Comparison of ENCODE assay signal across 7 cellular contexts in the genomic region with DNA sequence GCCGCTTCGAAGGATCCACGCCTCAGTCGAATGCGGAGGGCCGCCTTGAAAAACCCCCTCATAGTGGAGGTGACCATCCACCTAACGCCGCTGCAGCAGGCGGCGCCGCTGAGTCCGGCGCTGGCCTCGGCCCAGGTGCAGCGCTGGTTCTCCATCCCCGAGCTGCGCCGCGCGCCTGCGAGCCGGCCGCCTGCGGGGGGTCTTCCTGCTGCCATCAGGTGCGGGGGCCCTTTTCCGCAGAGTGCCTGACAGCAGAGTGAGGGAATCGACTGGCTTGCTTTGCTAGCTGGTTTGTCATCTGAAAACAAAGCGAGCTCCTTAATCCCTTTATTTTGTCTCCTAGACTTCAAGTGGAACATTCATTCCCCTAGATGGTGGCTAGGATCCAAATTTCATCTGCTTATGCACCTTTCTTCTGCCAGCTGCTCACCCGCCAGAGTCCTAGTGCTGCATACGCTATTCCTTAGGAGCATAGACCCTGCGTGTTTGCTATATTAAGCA. TPM values are rescaled to one million over a fixed set of nuclear protein-coding genes. Genes with fewer than 3 reads are reported as not detected.
DNase-seq lines count a peak whose midpoint lies in the region; ATAC-seq and TF ChIP-seq lines count a peak whose summit lies in the region.

No MANE protein-coding gene starts in this region.

- WGBS in mesenchymal stem cell, result 14% methylated on average over 31 of the region's 31 CpGs
- WGBS in transverse colon (ENCODE audit: low coverage in 1 of 2), 2 donors, result 27 to 67% methylated on average over 4 to 16 of the region's 31 CpGs

- in situ Hi-C loops in transverse colon (cut with MboI; ENCODE audit: low pct_ligation_motif_present in 1 of 4, low pct_unique_long_range_greater_than_20kb in 1 of 4, low sequenced_read_pairs in 3 of 4), result loop anchor here (5.0 to 25.0 kb wide), 4 partner anchors 122 to 137 kb away; no protein-coding TSS in a partner anchor

- TF ChIP-seq EP300 in transverse colon (IDR thresholded peaks at IDR 0.05; ENCODE audit: low read depth), result no peak

- peak overlapping the region; percentile 95 for H4K8ac ChIP-seq in mesenchymal stem cell (ENCODE audit: low read length)

- H2AK5ac ChIP-seq in mesenchymal stem cell (ENCODE audit: low read length, severe bottlenecking), result no peak overlapping the region

- peak; percentile 21 for ATAC-seq in GM19035 (IDR thresholded peaks at IDR 0.05; ENCODE audit: unreplicated experiment)
- no peak for ATAC-seq in HG03442 (IDR thresholded peaks at IDR 0.05; ENCODE audit: unreplicated experiment)

- peak overlapping the region in 1 of 2 experiments; percentile 55 for H3K18ac ChIP-seq in mesenchymal stem cell (ENCODE audit: low read depth in 1 of 2, low read length in 2 of 2)

- no peak overlapping the region for H2BK15ac ChIP-seq in mesenchymal stem cell (ENCODE audit: low read depth, poor library complexity, severe bottlenecking)

- H3K14ac ChIP-seq in mesenchymal stem cell (ENCODE audit: low read length in 2 of 2), result no peak overlapping the region

- no peak overlapping the region for H2BK120ac ChIP-seq in mesenchymal stem cell (ENCODE audit: low read depth, low read length)

- H3K4me3 ChIP-seq in duodenal mucosa (ENCODE audit: low read depth in 1 of 2, low read length in 2 of 2) (peak overlapping the region; percentile 72 to 77), mesenchymal stem cell (ENCODE audit: insufficient read depth in 1 of 2, low read depth in 1 of 2, low read length in 2 of 2) (peak overlapping the region; percentile 50 to 72), transverse colon (peak overlapping the region; percentile 13 to 74 (median 48))

- no peak overlapping the region for H3K23ac ChIP-seq in mesenchymal stem cell (ENCODE audit: low read length in 2 of 2)

- H3K79me1 ChIP-seq in mesenchymal stem cell (replicated peaks; ENCODE audit: low read length, poor library complexity, severe bottlenecking), result no peaks in the 10 kb centered on the region

- no peak overlapping the region for H3K4ac ChIP-seq in mesenchymal stem cell (ENCODE audit: low read depth in 1 of 2, low read length in 2 of 2)

- H3K27me3 ChIP-seq in duodenal mucosa (ENCODE audit: control insufficient read depth in 1 of 2, insufficient read depth in 2 of 2, low read length in 2 of 2) (no peaks in the 10 kb centered on the region), mesenchymal stem cell (ENCODE audit: control insufficient read depth in 1 of 2, insufficient read depth in 1 of 2, low read length in 2 of 2) (no peaks in the 10 kb centered on the region), transverse colon (no peaks in the 10 kb centered on the region)

- H3K27ac ChIP-seq in duodenal mucosa (ENCODE audit: low read depth, low read length) (no peak overlapping the region), mesenchymal stem cell (ENCODE audit: low read length, poor library complexity, severe bottlenecking) (peak overlapping the region; percentile 38), transverse colon (peak overlapping the region in 3 of 4 donors; percentile 26 to 41 (median 28))

- H3K4me1 ChIP-seq in duodenal mucosa (ENCODE audit: control insufficient read depth in 1 of 2, insufficient read depth in 2 of 2, low read length in 2 of 2), result peaks cover 4 to 5% of the 10 kb centered on the region in 2 donors
- peaks cover 12% of the 10 kb centered on the region for H3K4me1 ChIP-seq in mesenchymal stem cell (ENCODE audit: control insufficient read depth, insufficient read depth, low read depth, low read length)
- peaks cover 4 to 16% (median 11%) of the 10 kb centered on the region in 4 donors for H3K4me1 ChIP-seq in transverse colon

- H2BK12ac ChIP-seq in mesenchymal stem cell (ENCODE audit: low read length in 2 of 2), result peak overlapping the region in 1 of 2 experiments; percentile 21

- peak overlapping the region; percentile 21 for H2AFZ ChIP-seq in mesenchymal stem cell (ENCODE audit: low read depth, low read length)

- no peak for TF ChIP-seq POLR2A in transverse colon (IDR thresholded peaks at IDR 0.05)

- no peak overlapping the region for H2BK5ac ChIP-seq in mesenchymal stem cell (ENCODE audit: low read depth, low read length, poor library complexity, severe bottlenecking)

- peak in 4 of 5 experiments; percentile 24 to 42 (median 30) for TF ChIP-seq CTCF in transverse colon (IDR thresholded peaks at IDR 0.05)

- H3K9ac ChIP-seq in duodenal mucosa (ENCODE audit: low read depth in 1 of 2, low read length in 2 of 2), result peak overlapping the region; percentile 48 to 64
- H3K9ac ChIP-seq in mesenchymal stem cell (ENCODE audit: low read length), result peak overlapping the region; percentile 72

- intact Hi-C loops in transverse colon (cut with DNase I; ENCODE audit: low total_unique reads), result loop anchor here (5.0 kb wide), 1 partner anchor 127 kb away; no protein-coding TSS in a partner anchor

- H3K4me2 ChIP-seq in mesenchymal stem cell (ENCODE audit: low read length, poor library complexity, severe bottlenecking), result peak overlapping the region; percentile 97

- H4K91ac ChIP-seq in mesenchymal stem cell (ENCODE audit: low read length), result no peak overlapping the region

- no peaks in the 10 kb centered on the region for H3K9me3 ChIP-seq in duodenal mucosa (ENCODE audit: control insufficient read depth in 1 of 2, low read length in 2 of 2)
- no peaks in the 10 kb centered on the region for H3K9me3 ChIP-seq in mesenchymal stem cell (ENCODE audit: control insufficient read depth, low read length)
- H3K9me3 ChIP-seq in transverse colon, result no peaks in the 10 kb centered on the region

- no peaks in the 10 kb centered on the region for H3K36me3 ChIP-seq in duodenal mucosa (ENCODE audit: control insufficient read depth in 1 of 2, insufficient read depth in 2 of 2, low read length in 2 of 2)
- H3K36me3 ChIP-seq in mesenchymal stem cell (ENCODE audit: control insufficient read depth in 1 of 2, insufficient read depth in 2 of 2, low read depth in 1 of 2, low read length in 2 of 2), result no peaks in the 10 kb centered on the region
- no peaks in the 10 kb centered on the region for H3K36me3 ChIP-seq in transverse colon

- DNase-seq in NCI-H524 (lab: John Stamatoyannopoulos, UW) (peak; percentile 62 to 92), mesenchymal stem cell (peak; percentile 12), transverse colon (peak; percentile 55), EL (no peak)

RNA-seq across cellular contexts. Expression of a gene that starts 10.4 kb away (rescaled TPM):
- 15.1 TPM for polyA plus RNA-seq in mesenchymal stem cell (2013, experiment 1 of 2)
- 17.0 TPM for polyA plus RNA-seq in mesenchymal stem cell (2013, experiment 2 of 2)
- total RNA-seq in transverse colon, result 1 to 10 TPM in 3 of 4 donors, under 1 TPM in 1; 0.80 to 6.3 (median 2.9) TPM

RNA-seq across cellular contexts. Expression of a gene that starts 22.1 kb away (rescaled TPM):
- polyA plus RNA-seq in mesenchymal stem cell (2013, experiment 1 of 2), result not detected
- not detected for polyA plus RNA-seq in mesenchymal stem cell (2013, experiment 2 of 2)
- total RNA-seq in transverse colon, result not detected

RNA-seq across cellular contexts. Expression of a gene that starts 42.7 kb away (rescaled TPM):
- polyA plus RNA-seq in mesenchymal stem cell (2013, experiment 1 of 2), result 0.65 TPM
- polyA plus RNA-seq in mesenchymal stem cell (2013, experiment 2 of 2), result 0.59 TPM
- total RNA-seq in transverse colon, result 1 to 10 TPM in 2 of 4 donors, not detected in 2; 3.5 to 5.2 TPM
